Comparison of ENCODE assay signal across 2 cellular contexts in the genomic region with DNA sequence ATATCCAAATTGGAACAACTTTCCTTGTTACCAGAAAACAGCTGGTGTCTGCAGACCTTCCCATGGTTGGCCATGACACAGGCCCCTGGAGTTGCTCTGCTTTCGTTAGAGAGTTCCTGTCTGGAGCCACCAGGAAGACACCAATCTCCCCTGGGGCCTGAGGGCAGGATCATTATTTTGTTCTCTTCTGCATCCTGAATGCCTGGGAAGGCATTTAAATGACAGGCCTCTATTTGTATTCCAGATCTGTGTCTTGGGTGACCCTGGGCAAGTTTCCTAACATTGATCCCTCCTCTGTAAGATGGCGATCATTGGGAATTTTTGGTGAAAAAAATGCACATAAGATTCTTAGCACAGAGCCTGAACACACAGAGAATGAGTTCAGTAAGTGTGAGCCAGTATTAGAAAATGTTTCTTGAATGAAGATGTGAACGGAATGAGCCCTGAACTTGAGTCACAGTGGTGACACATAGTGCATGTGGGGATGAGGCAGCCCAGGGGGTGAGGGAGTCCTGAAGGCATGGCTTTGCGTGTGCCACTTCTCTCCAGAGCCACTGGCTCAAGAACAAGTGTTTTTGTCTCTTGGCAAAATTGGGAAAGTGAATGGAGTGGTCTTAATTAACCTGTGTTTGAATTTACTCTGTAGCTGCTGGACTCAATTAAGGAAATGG.
TF ChIP-seq lines count a peak whose summit lies in the region.

No MANE protein-coding gene starts in this region.

TF ChIP-seq in H1, 55 proteins besides CTCF, POLR2A, EP300 and RAD21 (continued from another document):
- no peak for TF ChIP-seq CHD1 (IDR thresholded peaks at IDR 0.05; ENCODE audit: low read depth, low read length)
- no peak for TF ChIP-seq RBBP5 (IDR thresholded peaks at IDR 0.05; ENCODE audit: borderline replicate concordance, low read depth, low read length)
- TF ChIP-seq, protein P1, sequence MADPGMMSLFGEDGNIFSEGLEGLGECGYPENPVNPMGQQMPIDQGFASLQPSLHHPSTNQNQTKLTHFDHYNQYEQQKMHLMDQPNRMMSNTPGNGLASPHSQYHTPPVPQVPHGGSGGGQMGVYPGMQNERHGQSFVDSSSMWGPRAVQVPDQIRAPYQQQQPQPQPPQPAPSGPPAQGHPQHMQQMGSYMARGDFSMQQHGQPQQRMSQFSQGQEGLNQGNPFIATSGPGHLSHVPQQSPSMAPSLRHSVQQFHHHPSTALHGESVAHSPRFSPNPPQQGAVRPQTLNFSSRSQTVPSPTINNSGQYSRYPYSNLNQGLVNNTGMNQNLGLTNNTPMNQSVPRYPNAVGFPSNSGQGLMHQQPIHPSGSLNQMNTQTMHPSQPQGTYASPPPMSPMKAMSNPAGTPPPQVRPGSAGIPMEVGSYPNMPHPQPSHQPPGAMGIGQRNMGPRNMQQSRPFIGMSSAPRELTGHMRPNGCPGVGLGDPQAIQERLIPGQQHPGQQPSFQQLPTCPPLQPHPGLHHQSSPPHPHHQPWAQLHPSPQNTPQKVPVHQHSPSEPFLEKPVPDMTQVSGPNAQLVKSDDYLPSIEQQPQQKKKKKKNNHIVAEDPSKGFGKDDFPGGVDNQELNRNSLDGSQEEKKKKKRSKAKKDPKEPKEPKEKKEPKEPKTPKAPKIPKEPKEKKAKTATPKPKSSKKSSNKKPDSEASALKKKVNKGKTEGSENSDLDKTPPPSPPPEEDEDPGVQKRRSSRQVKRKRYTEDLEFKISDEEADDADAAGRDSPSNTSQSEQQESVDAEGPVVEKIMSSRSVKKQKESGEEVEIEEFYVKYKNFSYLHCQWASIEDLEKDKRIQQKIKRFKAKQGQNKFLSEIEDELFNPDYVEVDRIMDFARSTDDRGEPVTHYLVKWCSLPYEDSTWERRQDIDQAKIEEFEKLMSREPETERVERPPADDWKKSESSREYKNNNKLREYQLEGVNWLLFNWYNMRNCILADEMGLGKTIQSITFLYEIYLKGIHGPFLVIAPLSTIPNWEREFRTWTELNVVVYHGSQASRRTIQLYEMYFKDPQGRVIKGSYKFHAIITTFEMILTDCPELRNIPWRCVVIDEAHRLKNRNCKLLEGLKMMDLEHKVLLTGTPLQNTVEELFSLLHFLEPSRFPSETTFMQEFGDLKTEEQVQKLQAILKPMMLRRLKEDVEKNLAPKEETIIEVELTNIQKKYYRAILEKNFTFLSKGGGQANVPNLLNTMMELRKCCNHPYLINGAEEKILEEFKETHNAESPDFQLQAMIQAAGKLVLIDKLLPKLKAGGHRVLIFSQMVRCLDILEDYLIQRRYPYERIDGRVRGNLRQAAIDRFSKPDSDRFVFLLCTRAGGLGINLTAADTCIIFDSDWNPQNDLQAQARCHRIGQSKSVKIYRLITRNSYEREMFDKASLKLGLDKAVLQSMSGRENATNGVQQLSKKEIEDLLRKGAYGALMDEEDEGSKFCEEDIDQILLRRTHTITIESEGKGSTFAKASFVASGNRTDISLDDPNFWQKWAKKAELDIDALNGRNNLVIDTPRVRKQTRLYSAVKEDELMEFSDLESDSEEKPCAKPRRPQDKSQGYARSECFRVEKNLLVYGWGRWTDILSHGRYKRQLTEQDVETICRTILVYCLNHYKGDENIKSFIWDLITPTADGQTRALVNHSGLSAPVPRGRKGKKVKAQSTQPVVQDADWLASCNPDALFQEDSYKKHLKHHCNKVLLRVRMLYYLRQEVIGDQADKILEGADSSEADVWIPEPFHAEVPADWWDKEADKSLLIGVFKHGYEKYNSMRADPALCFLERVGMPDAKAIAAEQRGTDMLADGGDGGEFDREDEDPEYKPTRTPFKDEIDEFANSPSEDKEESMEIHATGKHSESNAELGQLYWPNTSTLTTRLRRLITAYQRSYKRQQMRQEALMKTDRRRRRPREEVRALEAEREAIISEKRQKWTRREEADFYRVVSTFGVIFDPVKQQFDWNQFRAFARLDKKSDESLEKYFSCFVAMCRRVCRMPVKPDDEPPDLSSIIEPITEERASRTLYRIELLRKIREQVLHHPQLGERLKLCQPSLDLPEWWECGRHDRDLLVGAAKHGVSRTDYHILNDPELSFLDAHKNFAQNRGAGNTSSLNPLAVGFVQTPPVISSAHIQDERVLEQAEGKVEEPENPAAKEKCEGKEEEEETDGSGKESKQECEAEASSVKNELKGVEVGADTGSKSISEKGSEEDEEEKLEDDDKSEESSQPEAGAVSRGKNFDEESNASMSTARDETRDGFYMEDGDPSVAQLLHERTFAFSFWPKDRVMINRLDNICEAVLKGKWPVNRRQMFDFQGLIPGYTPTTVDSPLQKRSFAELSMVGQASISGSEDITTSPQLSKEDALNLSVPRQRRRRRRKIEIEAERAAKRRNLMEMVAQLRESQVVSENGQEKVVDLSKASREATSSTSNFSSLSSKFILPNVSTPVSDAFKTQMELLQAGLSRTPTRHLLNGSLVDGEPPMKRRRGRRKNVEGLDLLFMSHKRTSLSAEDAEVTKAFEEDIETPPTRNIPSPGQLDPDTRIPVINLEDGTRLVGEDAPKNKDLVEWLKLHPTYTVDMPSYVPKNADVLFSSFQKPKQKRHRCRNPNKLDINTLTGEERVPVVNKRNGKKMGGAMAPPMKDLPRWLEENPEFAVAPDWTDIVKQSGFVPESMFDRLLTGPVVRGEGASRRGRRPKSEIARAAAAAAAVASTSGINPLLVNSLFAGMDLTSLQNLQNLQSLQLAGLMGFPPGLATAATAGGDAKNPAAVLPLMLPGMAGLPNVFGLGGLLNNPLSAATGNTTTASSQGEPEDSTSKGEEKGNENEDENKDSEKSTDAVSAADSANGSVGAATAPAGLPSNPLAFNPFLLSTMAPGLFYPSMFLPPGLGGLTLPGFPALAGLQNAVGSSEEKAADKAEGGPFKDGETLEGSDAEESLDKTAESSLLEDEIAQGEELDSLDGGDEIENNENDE (IDR thresholded peaks at IDR 0.05; ENCODE audit: insufficient replicate concordance, low read length), result no peak
- no peak for TF ChIP-seq BACH1 (IDR thresholded peaks at IDR 0.05; ENCODE audit: low read length)
- TF ChIP-seq CTBP2 (IDR thresholded peaks at IDR 0.05; ENCODE audit: borderline replicate concordance, insufficient read depth, insufficient read length, low read length), result no peak
- TF ChIP-seq PHF8 (conservative IDR thresholded peaks at IDR 0.05; ENCODE audit: low read depth, low read length), result no peak
- no peak for TF ChIP-seq CEBPB (IDR thresholded peaks at IDR 0.05; ENCODE audit: low read depth, low read length)
- TF ChIP-seq GABPA (IDR thresholded peaks at IDR 0.05; ENCODE audit: borderline replicate concordance, insufficient read depth, low read length), result no peak
- no peak for TF ChIP-seq KDM5A (IDR thresholded peaks at IDR 0.05; ENCODE audit: low read length)
- TF ChIP-seq SIRT6 (IDR thresholded peaks at IDR 0.05; ENCODE audit: low read length), result no peak
- no peak for TF ChIP-seq SAP30 (IDR thresholded peaks at IDR 0.05; ENCODE audit: insufficient read depth, insufficient replicate concordance, low read length)
- TF ChIP-seq CREB1 (IDR thresholded peaks at IDR 0.05), result no peak
- TF ChIP-seq, protein P2, sequence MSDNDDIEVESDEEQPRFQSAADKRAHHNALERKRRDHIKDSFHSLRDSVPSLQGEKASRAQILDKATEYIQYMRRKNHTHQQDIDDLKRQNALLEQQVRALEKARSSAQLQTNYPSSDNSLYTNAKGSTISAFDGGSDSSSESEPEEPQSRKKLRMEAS (IDR thresholded peaks at IDR 0.05), result no peak
- no peak for TF ChIP-seq CHD2 (IDR thresholded peaks at IDR 0.05; ENCODE audit: low read length)
- no peak for TF ChIP-seq BRCA1 (IDR thresholded peaks at IDR 0.05; ENCODE audit: low read depth, low read length)
- no peak for TF ChIP-seq JUN (IDR thresholded peaks at IDR 0.05; ENCODE audit: low read depth, low read length)

TF ChIP-seq in GM12891, 5 proteins besides CTCF, POLR2A, EP300 and RAD21 (continued from another document):
- no peak for TF ChIP-seq SPI1 (IDR thresholded peaks at IDR 0.05; ENCODE audit: low read depth, low read length)
- TF ChIP-seq PAX5 (IDR thresholded peaks at IDR 0.05; ENCODE audit: insufficient read depth, low read length, severe bottlenecking), result no peak
- TF ChIP-seq TAF1 (IDR thresholded peaks at IDR 0.05; ENCODE audit: low read depth, low read length), result no peak
